Comparison of ENCODE assay signal across 11 cellular contexts in the genomic region with DNA sequence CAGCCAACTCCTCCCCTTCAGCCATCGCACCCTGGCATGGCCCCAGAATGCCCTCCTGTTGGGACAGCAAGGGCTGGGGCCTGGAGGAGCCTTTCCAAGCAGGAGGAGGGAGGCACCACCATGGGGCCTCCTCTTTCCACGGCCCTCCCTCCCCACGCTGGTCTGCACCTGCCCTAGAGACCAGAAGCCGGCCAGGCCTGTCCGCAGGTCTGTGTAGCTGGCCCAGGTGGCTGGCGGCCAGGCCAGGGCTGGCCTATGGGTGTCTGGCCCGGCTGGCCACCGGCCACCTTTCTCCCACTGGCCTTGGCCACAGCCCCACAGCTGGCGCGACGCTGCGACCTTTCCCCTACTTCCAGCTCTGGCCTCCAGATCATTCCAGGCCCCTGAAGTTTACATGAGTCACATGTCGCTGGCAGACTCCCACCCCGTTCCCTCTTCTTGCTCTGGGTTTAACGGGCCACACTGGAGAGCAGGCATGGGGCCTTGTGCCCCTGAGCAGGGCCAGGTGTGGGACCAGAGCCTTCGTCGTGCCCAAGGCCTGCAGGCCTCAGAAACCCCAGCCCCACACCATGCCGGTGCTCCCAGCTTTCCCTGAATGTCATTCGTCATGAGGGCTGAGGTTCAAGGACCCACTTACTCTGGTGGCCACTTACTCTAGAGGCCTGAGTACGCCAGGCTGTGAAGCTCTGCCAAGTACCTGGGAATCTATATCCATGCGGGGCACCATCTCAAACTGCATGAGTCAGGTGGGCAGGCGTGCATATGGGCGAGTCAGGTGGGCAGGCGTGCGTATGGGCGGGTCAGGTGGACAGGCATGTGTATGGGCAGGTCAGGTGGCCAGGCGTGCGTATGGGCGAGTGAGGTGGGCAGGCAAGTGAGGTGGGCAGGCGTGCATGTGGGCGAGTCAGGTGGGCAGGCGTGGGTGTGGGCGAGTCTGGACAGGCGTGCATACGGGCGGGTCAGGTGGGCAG. TPM values are rescaled to one million over a fixed set of nuclear protein-coding genes. Genes with fewer than 3 reads are reported as not detected.
DNase-seq lines count a peak whose midpoint lies in the region; ATAC-seq and TF ChIP-seq lines count a peak whose summit lies in the region.
"Had no signal": no experiment of that assay in that cellular context is flagged by ENCODE, and none has a peak within 500 bp of the region (broad histone marks: within the 10 kb centered on the region; RNA-seq: fewer than 3 reads in every experiment).

No MANE protein-coding gene starts in this region.

- H2AFZ ChIP-seq in PC-3 (ENCODE audit: low read length), result no peak overlapping the region

- H3K4me2 ChIP-seq in PC-3 (ENCODE audit: low read length), result no peak overlapping the region

- H3K36me3 Mint-ChIP-seq in activated T-helper 2 cell treated with anti-CD3 and anti-CD28 coated beads, Interferon-gamma antibody, Interleukin-2, Interleukin-4, amounts not matched to agents 10 μg/mL and 5 μg/mL and 100 μg/mL, durations not matched to agents 14 hours and 24 hours and 36 hours (ENCODE audit: low read depth), result no peaks in the 10 kb centered on the region
- H3K36me3 Mint-ChIP-seq: activated naive CD8-positive, alpha-beta T cell treated with anti-CD3 and anti-CD28 coated beads, Interleukin-2, amount 10 ng/mL, durations not matched to agents 7 days and 5 days had no signal

- H3K27me3 ChIP-seq in PC-3 (ENCODE audit: low read length), result no peaks in the 10 kb centered on the region

- CTCF ChIA-PET in PC-3 (lab: Charles Lee), result no interaction called here

- H3K4me1 Mint-ChIP-seq in activated T-helper 2 cell treated with anti-CD3 and anti-CD28 coated beads, Interferon-gamma antibody, Interleukin-2, Interleukin-4, amounts not matched to agents 10 μg/mL and 5 μg/mL and 100 μg/mL, durations not matched to agents 14 hours and 24 hours and 36 hours (ENCODE audit: low read depth), result no peaks in the 10 kb centered on the region
- H3K4me1 Mint-ChIP-seq: activated naive CD8-positive, alpha-beta T cell treated with anti-CD3 and anti-CD28 coated beads, Interleukin-2, amount 10 ng/mL, durations not matched to agents 7 days and 5 days; neural crest cell had no signal

- intact Hi-C loops in PC-3 (cut with micrococcal nuclease) (no loop called here), Right ventricle myocardium superior (cut with DNase I) (loop anchor here (5.0 kb wide), 1 partner anchor 32 kb away; the partner anchor contains the start of gene KLF11), posterior vena cava (cut with DNase I) (loop anchor here in 1 of 2 donors (1.0 kb wide), 1 partner anchor 167 kb away; the partner anchor contains the start of gene TAF1B)
- intact Hi-C loops in activated T-helper 2 cell treated with anti-CD3 and anti-CD28 coated beads, Interferon-gamma antibody, Interleukin-2, Interleukin-4, amounts not matched to agents 10 μg/mL and 5 μg/mL and 100 μg/mL, durations not matched to agents 14 hours and 24 hours and 36 hours (cut with micrococcal nuclease), result no loop called here

- no peaks in the 10 kb centered on the region for H3K9me3 ChIP-seq in PC-3 (ENCODE audit: low read length)

- H3K79me2 ChIP-seq in PC-3 (ENCODE audit: low read length), result no peaks in the 10 kb centered on the region

- H4K20me1 ChIP-seq in PC-3 (ENCODE audit: low read length), result no peaks in the 10 kb centered on the region

- ATAC-seq in PC-3 (peak; percentile 45), Right ventricle myocardium superior (ENCODE audit: poor library complexity) (peak; percentile 82), GM21447 (IDR thresholded peaks at IDR 0.05; ENCODE audit: unreplicated experiment) (no peak), HG02571 (IDR thresholded peaks at IDR 0.05; ENCODE audit: unreplicated experiment) (no peak)
- ATAC-seq: GM12878 had no signal

- POLR2A ChIA-PET in PC-3 (lab: Charles Lee; ENCODE audit: unreplicated experiment), result no interaction called here

- H3K36me3 ChIP-seq in PC-3 (ENCODE audit: low read depth, low read length), result no peaks in the 10 kb centered on the region

- peak; percentile 87 for DNase-seq in AG08396 (ENCODE audit: low spot score)
- DNase-seq in PC-3, result peak; percentile 9
- peak; percentile 94 for DNase-seq in Right ventricle myocardium superior
- peak; percentile 93 for DNase-seq in posterior vena cava (ENCODE audit: low spot score)
- no peak for DNase-seq in NCI-H226
- DNase-seq in activated T-helper 2 cell treated with anti-CD3 and anti-CD28 coated beads, Interferon-gamma antibody, Interleukin-2, Interleukin-4, amounts not matched to agents 10 μg/mL and 5 μg/mL and 100 μg/mL, durations not matched to agents 14 hours and 24 hours and 36 hours (ENCODE audit: low spot score), result no peak
- DNase-seq: activated naive CD8-positive, alpha-beta T cell treated with anti-CD3 and anti-CD28 coated beads, Interleukin-2, amount 10 ng/mL, durations not matched to agents 7 days and 5 days had no signal

- no TSS peak for BruUV-seq in PC-3 (replicated peaks; lab: Mats Ljungman, UMichigan)

- no peak for TF ChIP-seq CTCF in PC-3 (conservative IDR thresholded peaks at IDR 0.05; ENCODE audit: low read depth, low read length)

- no peaks in the 10 kb centered on the region for H3F3A ChIP-seq in PC-3 (ENCODE audit: low read length, unreplicated experiment)

- no peak overlapping the region for H3K27ac Mint-ChIP-seq in activated T-helper 2 cell treated with anti-CD3 and anti-CD28 coated beads, Interferon-gamma antibody, Interleukin-2, Interleukin-4, amounts not matched to agents 10 μg/mL and 5 μg/mL and 100 μg/mL, durations not matched to agents 14 hours and 24 hours and 36 hours
- H3K27ac Mint-ChIP-seq: activated naive CD8-positive, alpha-beta T cell treated with anti-CD3 and anti-CD28 coated beads, Interleukin-2, amount 10 ng/mL, durations not matched to agents 7 days and 5 days had no signal

- no peaks in the 10 kb centered on the region for H3K9me2 ChIP-seq in PC-3 (replicated peaks; ENCODE audit: low read length)

- H3K4me3 ChIP-seq in PC-3 (ENCODE audit: low read length), result no peak overlapping the region
- H3K4me3 ChIP-seq: GM12878 had no signal

- H3K27me3 Mint-ChIP-seq in activated T-helper 2 cell treated with anti-CD3 and anti-CD28 coated beads, Interferon-gamma antibody, Interleukin-2, Interleukin-4, amounts not matched to agents 10 μg/mL and 5 μg/mL and 100 μg/mL, durations not matched to agents 14 hours and 24 hours and 36 hours (ENCODE audit: low read depth), result no peaks in the 10 kb centered on the region

- H3K4me3 Mint-ChIP-seq in activated T-helper 2 cell treated with anti-CD3 and anti-CD28 coated beads, Interferon-gamma antibody, Interleukin-2, Interleukin-4, amounts not matched to agents 10 μg/mL and 5 μg/mL and 100 μg/mL, durations not matched to agents 14 hours and 24 hours and 36 hours (ENCODE audit: low read depth), result no peak overlapping the region
- H3K4me3 Mint-ChIP-seq: activated naive CD8-positive, alpha-beta T cell treated with anti-CD3 and anti-CD28 coated beads, Interleukin-2, amount 10 ng/mL, durations not matched to agents 7 days and 5 days; neural crest cell had no signal

- H3K27ac ChIP-seq in PC-3 (ENCODE audit: low read length), result no peak overlapping the region

- peaks cover 9% of the 10 kb centered on the region; the same call in 1 of the 2 replicates for H3K4me1 ChIP-seq in PC-3 (ENCODE audit: insufficient read depth, low read length)

- H3K9me3 Mint-ChIP-seq in activated T-helper 2 cell treated with anti-CD3 and anti-CD28 coated beads, Interferon-gamma antibody, Interleukin-2, Interleukin-4, amounts not matched to agents 10 μg/mL and 5 μg/mL and 100 μg/mL, durations not matched to agents 14 hours and 24 hours and 36 hours, result no peaks in the 10 kb centered on the region
- H3K9me3 Mint-ChIP-seq: activated naive CD8-positive, alpha-beta T cell treated with anti-CD3 and anti-CD28 coated beads, Interleukin-2, amount 10 ng/mL, durations not matched to agents 7 days and 5 days; neural crest cell had no signal

- no peak overlapping the region for H3K9ac ChIP-seq in PC-3 (ENCODE audit: low read length)

RNA-seq across cellular contexts. Expression of gene KLF11, which starts 33.3 kb away (rescaled TPM):
- 13.4 and 14.0 TPM in 2 replicates for total RNA-seq in PC-3 (2014; rRNA removed)
- total RNA-seq in Right ventricle myocardium superior, result 24.4 TPM
- total RNA-seq in posterior vena cava, result 10 to 100 TPM; 25.0 to 55.4 TPM
- 7.9 and 9.2 TPM in 2 replicates for total RNA-seq in activated T-helper 2 cell treated with anti-CD3 and anti-CD28 coated beads, Interferon-gamma antibody, Interleukin-2, Interleukin-4, amounts not matched to agents 10 μg/mL and 5 μg/mL and 100 μg/mL, durations not matched to agents 14 hours and 24 hours and 36 hours

RNA-seq across cellular contexts. Expression of gene GRHL1, which starts 58.6 kb away (rescaled TPM):
- 9.3 and 10.3 TPM in 2 replicates for total RNA-seq in PC-3 (2014; rRNA removed)
- 1.0 TPM for total RNA-seq in Right ventricle myocardium superior
- 1 to 10 TPM; 1.9 to 2.3 TPM for total RNA-seq in posterior vena cava
- 0.90 and 1.4 TPM in 2 replicates for total RNA-seq in activated T-helper 2 cell treated with anti-CD3 and anti-CD28 coated beads, Interferon-gamma antibody, Interleukin-2, Interleukin-4, amounts not matched to agents 10 μg/mL and 5 μg/mL and 100 μg/mL, durations not matched to agents 14 hours and 24 hours and 36 hours

Comparison
In these comparisons a context has a peak if more than half of its experiments do, and no peak if none do; other contexts are left out.
1. DNase-seq: peak in AG08396 (single experiment), PC-3 (single experiment), Right ventricle myocardium superior (single experiment) and posterior vena cava (single experiment); none in NCI-H226 (single experiment) and activated T-helper 2 cell treated with anti-CD3 and anti-CD28 coated beads, Interferon-gamma antibody, Interleukin-2, Interleukin-4, amounts not matched to agents 10 μg/mL and 5 μg/mL and 100 μg/mL, durations not matched to agents 14 hours and 24 hours and 36 hours (single experiment).
2. ATAC-seq: peak in PC-3 (single experiment) and Right ventricle myocardium superior (single experiment); none in GM21447 (single experiment) and HG02571 (single experiment).